Comparison of ENCODE assay signal across 8 cellular contexts in the genomic region with DNA sequence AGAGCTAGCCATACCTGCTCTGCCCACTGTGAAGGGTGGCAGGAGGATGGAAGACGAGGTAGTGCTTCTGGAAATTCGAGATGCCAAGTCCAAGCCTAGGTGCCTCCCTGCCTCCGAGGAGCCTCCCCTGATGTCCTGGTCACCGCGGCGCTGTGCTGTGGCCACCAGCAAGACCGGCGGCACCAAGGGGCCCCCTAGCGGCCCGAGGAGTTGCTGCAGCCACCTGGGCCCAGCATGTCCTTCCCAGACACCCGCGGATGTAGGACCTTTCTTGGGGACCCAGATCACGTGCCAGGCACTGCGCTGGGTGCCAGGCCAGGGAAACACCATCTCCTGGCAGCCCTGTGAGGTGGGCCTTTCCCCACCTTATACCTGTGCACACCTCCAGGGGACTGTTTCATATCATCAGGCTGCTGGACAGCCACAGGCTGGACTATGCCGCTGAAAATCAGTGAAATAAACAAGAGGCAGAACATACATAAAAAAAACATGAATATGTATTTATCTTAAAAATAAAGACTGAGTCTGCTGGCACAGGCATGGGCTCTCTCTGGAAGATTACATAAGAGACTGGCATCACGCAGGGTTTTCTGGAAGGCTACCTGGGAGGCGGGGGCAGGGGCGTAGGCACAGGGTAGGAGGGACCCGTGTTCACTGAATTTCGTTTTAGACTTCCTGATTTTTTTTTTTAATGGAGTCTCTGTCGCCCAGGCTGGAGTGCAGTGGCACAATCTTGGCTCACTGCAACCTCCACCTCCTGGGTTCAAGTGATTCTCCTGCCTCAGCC. TPM values are rescaled to one million over a fixed set of nuclear protein-coding genes. Genes with fewer than 3 reads are reported as not detected.
DNase-seq lines count a peak whose midpoint lies in the region; ATAC-seq and TF ChIP-seq lines count a peak whose summit lies in the region.

No MANE protein-coding gene starts in this region.

- TF ChIP-seq POLR2A in heart left ventricle (IDR thresholded peaks at IDR 0.05): no peak

- CTCF ChIA-PET in CD8-positive, alpha-beta memory T cell (lab: Charles Lee): interaction anchor here (0.7 to 1.5 kb wide), 13 partner anchors 12 to 134 kb away, joined by 3 to 8 read pairs (median 4); a partner anchor contains a TSS

- TF ChIP-seq CTCF in heart left ventricle (IDR thresholded peaks at IDR 0.05) (peak; percentile 94 to 100 (median 98)), psoas muscle (IDR thresholded peaks at IDR 0.05) (peak; percentile 98)

- peaks cover 11 to 41% of the 10 kb centered on the region in 2 donors for H3K27me3 Mint-ChIP-seq in CD8-positive, alpha-beta memory T cell
- H3K27me3 Mint-ChIP-seq in activated naive CD8-positive, alpha-beta T cell treated with anti-CD3 and anti-CD28 coated beads, Interleukin-2, amount 10 ng/mL, durations not matched to agents 7 days and 5 days: no peaks in the 10 kb centered on the region

- POLR2A ChIA-PET in CD8-positive, alpha-beta memory T cell (lab: Charles Lee): no interaction called here
- POLR2A ChIA-PET in activated naive CD8-positive, alpha-beta T cell treated with anti-CD3 and anti-CD28 coated beads, Interleukin-2, amount 10 ng/mL, durations not matched to agents 7 days and 5 days (lab: Charles Lee): no interaction called here

- 25 to 32% (median 25%) methylated on average over 16 to 21 of the region's 21 CpGs for WGBS in heart left ventricle, 4 donors
- 24 to 28% (median 25%) methylated on average over 20 to 21 of the region's 21 CpGs for WGBS in psoas muscle, 3 donors

- H3K9me3 Mint-ChIP-seq in CD8-positive, alpha-beta memory T cell: no peaks in the 10 kb centered on the region
- H3K9me3 Mint-ChIP-seq in activated naive CD8-positive, alpha-beta T cell treated with anti-CD3 and anti-CD28 coated beads, Interleukin-2, amount 10 ng/mL, durations not matched to agents 7 days and 5 days: no peaks in the 10 kb centered on the region

- no peak overlapping the region for H3K27ac Mint-ChIP-seq in CD8-positive, alpha-beta memory T cell
- H3K27ac Mint-ChIP-seq in activated naive CD8-positive, alpha-beta T cell treated with anti-CD3 and anti-CD28 coated beads, Interleukin-2, amount 10 ng/mL, durations not matched to agents 7 days and 5 days: no peak overlapping the region

- no peak overlapping the region for H3K4me3 Mint-ChIP-seq in CD8-positive, alpha-beta memory T cell
- no peak overlapping the region for H3K4me3 Mint-ChIP-seq in activated naive CD8-positive, alpha-beta T cell treated with anti-CD3 and anti-CD28 coated beads, Interleukin-2, amount 10 ng/mL, durations not matched to agents 7 days and 5 days

- no peaks in the 10 kb centered on the region for H3K36me3 Mint-ChIP-seq in CD8-positive, alpha-beta memory T cell
- H3K36me3 Mint-ChIP-seq in activated naive CD8-positive, alpha-beta T cell treated with anti-CD3 and anti-CD28 coated beads, Interleukin-2, amount 10 ng/mL, durations not matched to agents 7 days and 5 days: no peaks in the 10 kb centered on the region

- peak; percentile 43 to 72 (median 47) for DNase-seq in CD8-positive, alpha-beta memory T cell
- DNase-seq in NCI-H1048 (lab: John Stamatoyannopoulos, UW) (peak; percentile 31), SW480 (ENCODE audit: low spot score) (peak; percentile 79), heart left ventricle (peak; percentile 76 to 88 (median 78)), psoas muscle (peak; percentile 74 to 87)
- peak; percentile 72 for DNase-seq in activated naive CD8-positive, alpha-beta T cell treated with anti-CD3 and anti-CD28 coated beads, Interleukin-2, amount 10 ng/mL, durations not matched to agents 7 days and 5 days

- no peak overlapping the region for H3K27ac ChIP-seq in CD8-positive, alpha-beta memory T cell (ENCODE audit: low read depth, low read length)
- no peak overlapping the region for H3K27ac ChIP-seq in heart left ventricle
- H3K27ac ChIP-seq in psoas muscle: no peak overlapping the region

- H3K4me1 ChIP-seq in CD8-positive, alpha-beta memory T cell (ENCODE audit: insufficient read depth, low read length): peaks cover 4% of the 10 kb centered on the region
- peaks cover 0 to 7% (median 2%) of the 10 kb centered on the region in 12 donors for H3K4me1 ChIP-seq in heart left ventricle
- no peaks in the 10 kb centered on the region for H3K4me1 ChIP-seq in psoas muscle

- peaks cover 4 to 10% (median 5%) of the 10 kb centered on the region in 3 donors for H3K4me1 Mint-ChIP-seq in CD8-positive, alpha-beta memory T cell
- H3K4me1 Mint-ChIP-seq in activated naive CD8-positive, alpha-beta T cell treated with anti-CD3 and anti-CD28 coated beads, Interleukin-2, amount 10 ng/mL, durations not matched to agents 7 days and 5 days: peaks cover 4% of the 10 kb centered on the region

- peak; percentile 59 for ATAC-seq in GM21529 (IDR thresholded peaks at IDR 0.05; ENCODE audit: unreplicated experiment)
- ATAC-seq in activated naive CD8-positive, alpha-beta T cell treated with anti-CD3 and anti-CD28 coated beads, Interleukin-2, amount 10 ng/mL, durations not matched to agents 7 days and 5 days (ENCODE audit: low read depth): peak; percentile 87
- ATAC-seq in heart left ventricle: peak; percentile 61 to 95 (median 89)
- peak; percentile 93 to 98 (median 96) for ATAC-seq in psoas muscle
- no peak for ATAC-seq in GM21576 (IDR thresholded peaks at IDR 0.05; ENCODE audit: unreplicated experiment)

- H3K4me3 ChIP-seq in CD8-positive, alpha-beta memory T cell (ENCODE audit: low read length): no peak overlapping the region
- no peak overlapping the region for H3K4me3 ChIP-seq in heart left ventricle
- H3K4me3 ChIP-seq in psoas muscle: no peak overlapping the region

- intact Hi-C loops in heart left ventricle (cut with DNase I): loop anchor here in 9 of 10 donors (1.0 to 5.0 kb wide), 6 partner anchors 64 to 111 kb away; no protein-coding TSS in a partner anchor
- intact Hi-C loops in psoas muscle (cut with DNase I): loop anchor here (1.0 to 2.0 kb wide), 3 partner anchors 66 to 111 kb away; no protein-coding TSS in a partner anchor

- H3K36me3 ChIP-seq in CD8-positive, alpha-beta memory T cell (ENCODE audit: insufficient read depth, low read length): no peaks in the 10 kb centered on the region
- H3K36me3 ChIP-seq in heart left ventricle (no peaks in the 10 kb centered on the region), psoas muscle (ENCODE audit: insufficient read depth in 1 of 2, low read depth in 1 of 2) (no peaks in the 10 kb centered on the region)

- no peaks in the 10 kb centered on the region for H3K9me3 ChIP-seq in CD8-positive, alpha-beta memory T cell (ENCODE audit: low read length)
- H3K9me3 ChIP-seq in heart left ventricle (no peaks in the 10 kb centered on the region), psoas muscle (no peaks in the 10 kb centered on the region)

- H3K27me3 ChIP-seq in CD8-positive, alpha-beta memory T cell (ENCODE audit: insufficient read depth, low read length, poor library complexity, severe bottlenecking): no peaks in the 10 kb centered on the region
- no peaks in the 10 kb centered on the region for H3K27me3 ChIP-seq in heart left ventricle
- H3K27me3 ChIP-seq in psoas muscle (ENCODE audit: insufficient read depth in 3 of 3, low read length in 2 of 3): peaks cover 0 to 3% (median 3%) of the 10 kb centered on the region in 3 donors

RNA-seq across cellular contexts. Expression of a gene that starts 15.9 kb away (rescaled TPM):
- total RNA-seq in CD8-positive, alpha-beta memory T cell: under 1 TPM in 1 of 2 experiments, not detected in 1; 0.04 TPM
- not detected for polyA plus RNA-seq in CD8-positive, alpha-beta memory T cell
- total RNA-seq in activated naive CD8-positive, alpha-beta T cell treated with anti-CD3 and anti-CD28 coated beads, Interleukin-2, amount 10 ng/mL, durations not matched to agents 7 days and 5 days: under 1 TPM; 0.17 TPM
- 1 to 10 TPM in 8 of 9 donors, under 1 TPM in 1; 0.75 to 3.1 (median 1.5) TPM for total RNA-seq in heart left ventricle
- under 1 TPM; 0.34 to 0.86 TPM for polyA plus RNA-seq in heart left ventricle
- under 1 TPM; 0.32 to 0.86 (median 0.62) TPM for total RNA-seq in psoas muscle
- polyA plus RNA-seq in psoas muscle: under 1 TPM; 0.12 to 0.18 (median 0.17) TPM

RNA-seq across cellular contexts. Expression of a gene that starts 25.0 kb away (rescaled TPM):
- total RNA-seq in CD8-positive, alpha-beta memory T cell: 1 to 10 TPM; 4.2 to 5.3 TPM
- 1.2 TPM for polyA plus RNA-seq in CD8-positive, alpha-beta memory T cell
- total RNA-seq in activated naive CD8-positive, alpha-beta T cell treated with anti-CD3 and anti-CD28 coated beads, Interleukin-2, amount 10 ng/mL, durations not matched to agents 7 days and 5 days: 10 to 100 TPM; 11.8 to 13.3 TPM
- total RNA-seq in heart left ventricle (10 to 100 TPM; 22.5 to 45.4 (median 29.2) TPM), psoas muscle (10 to 100 TPM in 2 of 4 donors, 1 to 10 TPM in 2; 5.8 to 21.0 (median 9.9) TPM)
- polyA plus RNA-seq in heart left ventricle (10 to 100 TPM; 29.7 to 43.5 TPM), psoas muscle (10 to 100 TPM in 1 of 3 donors, 1 to 10 TPM in 2; 1.8 to 10.8 (median 4.4) TPM)

RNA-seq across cellular contexts. Expression of a gene that starts 55.1 kb away (rescaled TPM):
- total RNA-seq in CD8-positive, alpha-beta memory T cell: under 1 TPM; 0.07 to 0.20 TPM
- not detected for polyA plus RNA-seq in CD8-positive, alpha-beta memory T cell
- under 1 TPM; 0.26 to 0.33 TPM for total RNA-seq in activated naive CD8-positive, alpha-beta T cell treated with anti-CD3 and anti-CD28 coated beads, Interleukin-2, amount 10 ng/mL, durations not matched to agents 7 days and 5 days
- total RNA-seq in heart left ventricle (1 to 10 TPM; 2.3 to 8.0 (median 3.5) TPM), psoas muscle (1 to 10 TPM in 1 of 4 donors, under 1 TPM in 3; 0.50 to 1.5 (median 0.83) TPM)
- polyA plus RNA-seq in heart left ventricle (1 to 10 TPM; 1.5 to 2.6 TPM), psoas muscle (under 1 TPM; 0.09 to 0.35 (median 0.26) TPM)
